In genomic region chr5:17022296-17022695, GRCh38 we compare ENCODE assay signal across 19 cellular contexts.
DNase-seq lines count a peak whose midpoint lies in the region; ATAC-seq and TF ChIP-seq lines count a peak whose summit lies in the region.
"Had no signal": no experiment of that assay in that cellular context is flagged by ENCODE, and none has a peak within 500 bp of the region (broad histone marks: within the 10 kb centered on the region; RNA-seq: fewer than 3 reads in every experiment).

No MANE protein-coding gene starts in this region.

- no peak overlapping the region for H3K9ac ChIP-seq in BLaER1 treated with 17β-estradiol and CSF1 and Interleukin-3, amounts not matched to agents 10 nM and 100 nM

- H3K4me1 Mint-ChIP-seq in HFFc6 (ENCODE audit: low read depth): peaks cover 69% of the 10 kb centered on the region
- peaks cover 51% of the 10 kb centered on the region for H3K4me1 Mint-ChIP-seq in neural crest cell
- H3K4me1 Mint-ChIP-seq in activated naive CD8-positive, alpha-beta T cell treated with anti-CD3 and anti-CD28 coated beads, Interleukin-2, amount 50 U/mL, for 24 hours: no peaks in the 10 kb centered on the region

- H3K27ac Mint-ChIP-seq in HFFc6 (peak overlapping the region; percentile 89), neural crest cell (ENCODE audit: unreplicated experiment) (peak overlapping the region; percentile 69)
- no peak overlapping the region for H3K27ac Mint-ChIP-seq in activated naive CD8-positive, alpha-beta T cell treated with anti-CD3 and anti-CD28 coated beads, Interleukin-2, amount 50 U/mL, for 24 hours
- H3K27ac Mint-ChIP-seq: CD4-positive, alpha-beta T cell; IgD-negative memory B cell had no signal

- no peak for ATAC-seq in activated naive CD8-positive, alpha-beta T cell treated with anti-CD3 and anti-CD28 coated beads, Interleukin-2, amount 50 U/mL, for 24 hours

- H3K27me3 Mint-ChIP-seq in HFFc6 (ENCODE audit: insufficient read depth): no peaks in the 10 kb centered on the region
- H3K27me3 Mint-ChIP-seq in neural crest cell (ENCODE audit: low read depth): no peaks in the 10 kb centered on the region
- H3K27me3 Mint-ChIP-seq in activated naive CD8-positive, alpha-beta T cell treated with anti-CD3 and anti-CD28 coated beads, Interleukin-2, amount 50 U/mL, for 24 hours: peaks cover 1% of the 10 kb centered on the region
- H3K27me3 Mint-ChIP-seq: CD4-positive, alpha-beta T cell; IgD-negative memory B cell had no signal

- no peaks in the 10 kb centered on the region for H4K20me1 ChIP-seq in BLaER1 treated with 17β-estradiol and CSF1 and Interleukin-3, amounts not matched to agents 10 nM and 100 nM

- H3K36me3 ChIP-seq in BLaER1 treated with 17β-estradiol and CSF1 and Interleukin-3, amounts not matched to agents 10 nM and 100 nM: no peaks in the 10 kb centered on the region

- H3K4me3 Mint-ChIP-seq in HFFc6: peak overlapping the region; percentile 81; the same call in 1 of the 2 replicates
- H3K4me3 Mint-ChIP-seq in neural crest cell: no peak overlapping the region
- no peak overlapping the region for H3K4me3 Mint-ChIP-seq in activated naive CD8-positive, alpha-beta T cell treated with anti-CD3 and anti-CD28 coated beads, Interleukin-2, amount 50 U/mL, for 24 hours
- H3K4me3 Mint-ChIP-seq: CD4-positive, alpha-beta T cell; IgD-negative memory B cell had no signal

- H3K27ac ChIP-seq in BLaER1 treated with 17β-estradiol and CSF1 and Interleukin-3, amounts not matched to agents 10 nM and 100 nM: peak overlapping the region in 2 of 11 experiments; percentile 37 to 40; a peak in 5 of 22 replicates

- H3K36me3 Mint-ChIP-seq in HFFc6 (ENCODE audit: low read depth) (no peaks in the 10 kb centered on the region), neural crest cell (ENCODE audit: low read depth) (no peaks in the 10 kb centered on the region)
- no peaks in the 10 kb centered on the region for H3K36me3 Mint-ChIP-seq in activated naive CD8-positive, alpha-beta T cell treated with anti-CD3 and anti-CD28 coated beads, Interleukin-2, amount 50 U/mL, for 24 hours (ENCODE audit: low read depth)

- peak overlapping the region; percentile 17 to 56 (median 43); a peak in 18 of 22 replicates for H3K4me2 ChIP-seq in BLaER1 treated with 17β-estradiol and CSF1 and Interleukin-3, amounts not matched to agents 10 nM and 100 nM

- no peaks in the 10 kb centered on the region for H3K27me3 ChIP-seq in BLaER1 treated with 17β-estradiol and CSF1 and Interleukin-3, amounts not matched to agents 10 nM and 100 nM

- TF ChIP-seq CTCF in HFFc6 (IDR thresholded peaks at IDR 0.05) (no peak), neural crest cell (conservative IDR thresholded peaks at IDR 0.05) (no peak)

- DNase-seq in HFFc6: no peak
- DNase-seq in RPMI7951 (ENCODE audit: low read depth): peak; percentile 39
- DNase-seq in neural crest cell (ENCODE audit: low read depth, low spot score): no peak
- DNase-seq in activated naive CD8-positive, alpha-beta T cell treated with anti-CD3 and anti-CD28 coated beads, Interleukin-2, amount 50 U/mL, for 24 hours: no peak
- DNase-seq in GM19238 (ENCODE audit: insufficient read length, low spot score): no peak
- no peak for DNase-seq in GF-D8 (lab: John Stamatoyannopoulos, UW)
- no peak for DNase-seq in islet precursor cell
- DNase-seq: ACHN; AML-193; CD4-positive, alpha-beta T cell; Kasumi-1; NCI-H1417 treated with DMSO at 0.1 percent for 48 hours; NCI-H1930; NCI-H2171; NCI-H446 treated with DMSO at 0.1 percent for 48 hours; NCI-H748 treated with DMSO at 0.1 percent for 48 hours had no signal

- no peaks in the 10 kb centered on the region for H3K9me3 Mint-ChIP-seq in HFFc6
- peaks cover 2% of the 10 kb centered on the region for H3K9me3 Mint-ChIP-seq in neural crest cell
- peaks cover 3% of the 10 kb centered on the region for H3K9me3 Mint-ChIP-seq in activated naive CD8-positive, alpha-beta T cell treated with anti-CD3 and anti-CD28 coated beads, Interleukin-2, amount 50 U/mL, for 24 hours

- no peak overlapping the region for H3K4me3 ChIP-seq in BLaER1 treated with 17β-estradiol and CSF1 and Interleukin-3, amounts not matched to agents 10 nM and 100 nM
- H3K4me3 ChIP-seq: GM12878 had no signal

- H3K4me1 ChIP-seq in BLaER1 treated with 17β-estradiol and CSF1 and Interleukin-3, amounts not matched to agents 10 nM and 100 nM: peaks cover 20 to 37% (median 25%) of the 10 kb centered on the region in 10 experiments

- H3K9me3 ChIP-seq in BLaER1 treated with 17β-estradiol and CSF1 and Interleukin-3, amounts not matched to agents 10 nM and 100 nM (replicated peaks in 1 of 11): peaks cover 0 to 6% (median 0%) of the 10 kb centered on the region in 11 experiments; a peak in 3 of 22 replicates
